ENCODE assay signal across 8 cellular contexts in genomic region chr1:226061793-226062557, GRCh38. TPM values are rescaled to one million over a fixed set of nuclear protein-coding genes. Genes with fewer than 3 reads are reported as not detected.
DNase-seq lines count a peak whose midpoint lies in the region; ATAC-seq and TF ChIP-seq lines count a peak whose summit lies in the region.

No MANE protein-coding gene starts in this region.

- WGBS in tibial nerve, 2 donors: 0% methylated on average over 31 to 49 of the region's 102 CpGs

- TF ChIP-seq CTCF in fibroblast of pulmonary artery (IDR thresholded peaks at IDR 0.05; ENCODE audit: low read length, missing control alignments): no peak
- TF ChIP-seq CTCF in tibial nerve (IDR thresholded peaks at IDR 0.05): peak in 1 of 5 experiments; percentile 23

- peak overlapping the region; percentile 89 to 100 (median 98) for H3K27ac Mint-ChIP-seq in naive thymus-derived CD4-positive, alpha-beta T cell

- H3K4me3 ChIP-seq in fibroblast of pulmonary artery (replicated peaks; ENCODE audit: low read depth, low read length) (peak overlapping the region; percentile 67), tibial nerve (peak overlapping the region; percentile 64 to 94 (median 80))
- peak overlapping the region; percentile 53 for H3K4me3 ChIP-seq in naive thymus-derived CD4-positive, alpha-beta T cell (ENCODE audit: low read length)

- peaks cover 27 to 56% (median 44%) of the 10 kb centered on the region in 7 donors for H3K4me1 Mint-ChIP-seq in naive thymus-derived CD4-positive, alpha-beta T cell

- TF ChIP-seq POLR2A in tibial nerve (IDR thresholded peaks at IDR 0.05): peak in 1 of 2 donors; percentile 78

- H3K4me3 Mint-ChIP-seq in naive thymus-derived CD4-positive, alpha-beta T cell: peak overlapping the region; percentile 93 to 100 (median 100)

- H3K36me3 Mint-ChIP-seq in naive thymus-derived CD4-positive, alpha-beta T cell: peaks cover 22 to 34% (median 30%) of the 10 kb centered on the region in 5 donors

- TF ChIP-seq EP300 in tibial nerve (IDR thresholded peaks at IDR 0.05): peak in 1 of 2 donors; percentile 45

- no peaks in the 10 kb centered on the region for H3K9me3 ChIP-seq in naive thymus-derived CD4-positive, alpha-beta T cell (ENCODE audit: control insufficient read depth in 2 of 3, low read length in 3 of 3)
- H3K9me3 ChIP-seq in tibial nerve: no peaks in the 10 kb centered on the region

- ATAC-seq in GM19463 (IDR thresholded peaks at IDR 0.05; ENCODE audit: unreplicated experiment) (peak; percentile 36), HG03521 (IDR thresholded peaks at IDR 0.05; ENCODE audit: unreplicated experiment) (peak; percentile 38)
- ATAC-seq in naive thymus-derived CD4-positive, alpha-beta T cell: peak; percentile 57

- H3K27me3 ChIP-seq in naive thymus-derived CD4-positive, alpha-beta T cell (ENCODE audit: control insufficient read depth in 2 of 2, insufficient read depth in 2 of 2, low read length in 2 of 2): no peaks in the 10 kb centered on the region
- H3K27me3 ChIP-seq in tibial nerve: no peaks in the 10 kb centered on the region

- CTCF ChIA-PET in naive thymus-derived CD4-positive, alpha-beta T cell (lab: Charles Lee): interaction anchor here (0.8 to 1.7 kb wide), 6 partner anchors 22 to 120 kb away, joined by 3 to 7 read pairs (median 3); partner anchors contain the start of gene SDE2

- peak overlapping the region; percentile 91 for H3K27ac ChIP-seq in naive thymus-derived CD4-positive, alpha-beta T cell (ENCODE audit: low read depth, low read length)
- peak overlapping the region; percentile 98 to 100 (median 99) for H3K27ac ChIP-seq in tibial nerve

- intact Hi-C loops in naive thymus-derived CD4-positive, alpha-beta T cell (cut with micrococcal nuclease): loop anchor here (1.0 to 10.0 kb wide), 15 partner anchors 63 to 673 kb away; partner anchors contain the start of genes LBR (in 2 of the 2), LIN9 (in 2 of the 2), PYCR2 (in 2 of the 2) and SDE2 (in 2 of the 2)

- H3K36me3 ChIP-seq in naive thymus-derived CD4-positive, alpha-beta T cell (ENCODE audit: control insufficient read depth in 2 of 3, insufficient read depth in 3 of 3, low read length in 3 of 3): peaks cover 8 to 30% (median 14%) of the 10 kb centered on the region in 3 experiments
- H3K36me3 ChIP-seq in tibial nerve: peaks cover 0 to 32% (median 0%) of the 10 kb centered on the region in 3 donors

- POLR2A ChIA-PET in naive thymus-derived CD4-positive, alpha-beta T cell (lab: Charles Lee): interaction anchor here (0.6 to 6.4 kb wide), 37 partner anchors 9 to 877 kb away, joined by 3 to 450 read pairs (median 8); partner anchors contain the start of genes ACBD3, LBR, PARP1 and PYCR2

- peaks cover 0 to 5% (median 0%) of the 10 kb centered on the region in 11 donors for H3K9me3 Mint-ChIP-seq in naive thymus-derived CD4-positive, alpha-beta T cell

- H3K27me3 Mint-ChIP-seq in naive thymus-derived CD4-positive, alpha-beta T cell: no peaks in the 10 kb centered on the region

- H3K4me1 ChIP-seq in naive thymus-derived CD4-positive, alpha-beta T cell (ENCODE audit: control insufficient read depth in 2 of 2, insufficient read depth in 2 of 2, low read length in 2 of 2): peaks cover 21 to 26% of the 10 kb centered on the region in 2 donors
- H3K4me1 ChIP-seq in tibial nerve: peaks cover 0 to 41% (median 24%) of the 10 kb centered on the region in 4 donors

- DNase-seq in DMS153 (lab: John Stamatoyannopoulos, UW) (peak; percentile 77), NCI-H82 (lab: John Stamatoyannopoulos, UW) (peak; percentile 91), fibroblast of pulmonary artery (ENCODE audit: low read depth) (peak; percentile 78), tibial nerve (ENCODE audit: low spot score in 2 of 2) (peak; percentile 44 to 51)
- DNase-seq in activated effector memory CD4-positive, alpha-beta T cell treated with Interleukin-2 at 50 U/mL for 16 hours: peak; percentile 48
- DNase-seq in naive thymus-derived CD4-positive, alpha-beta T cell: peak in 6 of 9 donors; percentile 30 to 80 (median 56)

RNA-seq across cellular contexts. Expression of gene H3-3A, which starts 0.5 kb away (rescaled TPM):
- total RNA-seq in naive thymus-derived CD4-positive, alpha-beta T cell: 100 to 1,000 TPM; 388 to 561 (median 412) TPM
- 100 to 1,000 TPM; 677 to 832 TPM for polyA plus RNA-seq in naive thymus-derived CD4-positive, alpha-beta T cell
- total RNA-seq in tibial nerve: 100 to 1,000 TPM; 193 to 204 (median 197) TPM

Comparison
In these comparisons a context has a peak if more than half of its experiments do, and no peak if none do; other contexts are left out.
1. Peak in every context shown above with its lines: DNase-seq, ATAC-seq, H3K4me3 ChIP-seq and H3K27ac ChIP-seq.